ENCODE assay signal across 8 cellular contexts in genomic region chr5:172283862-172284274, GRCh38.
A peak's percentile ranks its signal among the peaks of the same experiment; 100 is the strongest.
DNase-seq lines count a peak whose midpoint lies in the region; ATAC-seq and TF ChIP-seq lines count a peak whose summit lies in the region.

No MANE protein-coding gene starts in this region.

- DNase-seq in NCI-H524 (lab: John Stamatoyannopoulos, UW) (peak; percentile 15 to 67), NCI-H524 treated with DMSO at 0.1 percent for 48 hours (lab: John Stamatoyannopoulos, UW) (no peak), NCI-H146 (lab: John Stamatoyannopoulos, UW) (peak; percentile 68), caudate nucleus (lab: John Stamatoyannopoulos, UW) (peak in 59 of 61 donors; percentile 16 to 93 (median 75)), islet precursor cell (peak; percentile 91)
- DNase-seq in stimulated activated CD4-positive, alpha-beta T cell treated with anti-CD3 and anti-CD28 coated beads, Interleukin-15, amount 100 ng/mL, for 24 hours = peak; percentile 87

- no peak for TF ChIP-seq CTCF in WI38 (IDR thresholded peaks at IDR 0.05; ENCODE audit: low read depth, low read length)

- H3K4me3 ChIP-seq in WI38 (ENCODE audit: low read depth, low read length) = peak overlapping the region; percentile 84

- H3K27ac ChIP-seq in caudate nucleus (ENCODE audit: low read depth, low read length) = peak overlapping the region; percentile 70

- peak; percentile 87 for ATAC-seq in HG02763 (IDR thresholded peaks at IDR 0.05; ENCODE audit: unreplicated experiment)
